23 cellular contexts compared by ENCODE assay signal in the genomic region with DNA sequence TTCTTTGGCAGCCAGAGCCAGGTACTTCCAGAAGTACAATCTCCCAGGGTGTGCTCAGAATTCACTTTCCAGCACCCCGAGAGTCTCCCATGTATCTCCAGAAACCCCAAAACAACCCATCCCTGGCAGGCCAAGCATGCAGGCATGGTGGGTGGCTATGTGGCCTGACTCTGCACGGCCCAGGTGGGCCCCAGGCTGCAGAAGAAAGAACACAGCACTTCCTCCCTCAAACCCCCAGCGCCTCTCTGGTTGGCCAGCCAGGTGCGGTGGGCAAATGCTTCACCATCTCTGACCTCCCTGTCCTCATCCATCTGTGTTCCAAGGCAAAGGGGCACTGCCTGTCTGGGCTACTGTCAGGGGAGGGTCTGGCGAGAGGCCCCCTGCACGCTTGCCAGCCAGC.
"Had no signal": no experiment of that assay in that cellular context is flagged by ENCODE, and none has a peak within 500 bp of the region (broad histone marks: within the 10 kb centered on the region; RNA-seq: fewer than 3 reads in every experiment).

No MANE protein-coding gene starts in this region.

- H3K4me3 Mint-ChIP-seq: activated CD4-positive, alpha-beta T cell treated with anti-CD3 and anti-CD28 coated beads for 36 hours; activated CD8-positive, alpha-beta memory T cell treated with anti-CD3 and anti-CD28 coated beads, Interleukin-2, amount 10 ng/mL, durations not matched to agents 7 days and 5 days; activated naive CD4-positive, alpha-beta T cell treated with anti-CD3 and anti-CD28 coated beads for 36 hours; activated naive CD8-positive, alpha-beta T cell treated with anti-CD3 and anti-CD28 coated beads, Interleukin-2, amount 10 ng/mL, durations not matched to agents 7 days and 5 days; endodermal cell; naive thymus-derived CD8-positive, alpha-beta T cell; WTC11 had no signal

- H3K36me3 ChIP-seq: ovary, prostate gland, suprapubic skin, tibial nerve had no signal

- H3K27ac ChIP-seq: coronary artery, epithelial cell of prostate, lower lobe of right lung, neutrophil, ovary, prostate gland, spleen, suprapubic skin, tibial nerve had no signal

- H3K27me3 ChIP-seq: heart right ventricle, neutrophil, ovary, spleen, suprapubic skin, tibial nerve had no signal

- H3K4me1 ChIP-seq: lower lobe of right lung, prostate gland, suprapubic skin had no signal

- H3K27me3 Mint-ChIP-seq: activated CD4-positive, alpha-beta T cell treated with anti-CD3 and anti-CD28 coated beads for 36 hours; activated CD8-positive, alpha-beta memory T cell treated with anti-CD3 and anti-CD28 coated beads, Interleukin-2, amount 10 ng/mL, durations not matched to agents 7 days and 5 days; activated naive CD8-positive, alpha-beta T cell treated with anti-CD3 and anti-CD28 coated beads, Interleukin-2, amount 10 ng/mL, durations not matched to agents 7 days and 5 days; naive thymus-derived CD8-positive, alpha-beta T cell; stimulated activated naive CD8-positive, alpha-beta T cell treated with anti-CD3 and anti-CD28 coated beads, Interleukin-15, amount 100 ng/mL, for 72 hours had no signal

- DNase-seq: activated CD4-positive, alpha-beta T cell treated with anti-CD3 and anti-CD28 coated beads for 36 hours; activated CD4-positive, alpha-beta T cell treated with anti-CD3 and anti-CD28 coated beads, Interleukin-2, amount 50 U/mL, for 48 hours; activated CD8-positive, alpha-beta memory T cell treated with anti-CD3 and anti-CD28 coated beads, Interleukin-2, amount 10 ng/mL, durations not matched to agents 7 days and 5 days; activated naive CD4-positive, alpha-beta T cell treated with anti-CD3 and anti-CD28 coated beads for 36 hours; activated naive CD8-positive, alpha-beta T cell treated with anti-CD3 and anti-CD28 coated beads, Interleukin-2, amount 10 ng/mL, durations not matched to agents 7 days and 5 days; amniotic stem cell; endodermal cell; heart right ventricle; lower lobe of right lung; naive thymus-derived CD8-positive, alpha-beta T cell; ovary; spleen; stimulated activated CD4-positive, alpha-beta T cell treated with anti-CD3 and anti-CD28 coated beads, Interleukin-4, amount 100 ng/mL, for 24 hours; stimulated activated naive CD8-positive, alpha-beta T cell treated with anti-CD3 and anti-CD28 coated beads, Interleukin-15, amount 100 ng/mL, for 72 hours; T-helper 9 cell had no signal

- H3K27ac Mint-ChIP-seq: activated CD8-positive, alpha-beta memory T cell treated with anti-CD3 and anti-CD28 coated beads, Interleukin-2, amount 10 ng/mL, durations not matched to agents 7 days and 5 days; activated naive CD4-positive, alpha-beta T cell treated with anti-CD3 and anti-CD28 coated beads for 36 hours; activated naive CD8-positive, alpha-beta T cell treated with anti-CD3 and anti-CD28 coated beads, Interleukin-2, amount 10 ng/mL, durations not matched to agents 7 days and 5 days; activated T-helper 2 cell treated with anti-CD3 and anti-CD28 coated beads, Interferon-gamma antibody, Interleukin-2, Interleukin-4, amounts not matched to agents 10 μg/mL and 5 μg/mL and 100 μg/mL, durations not matched to agents 14 hours and 24 hours and 36 hours; endodermal cell; naive thymus-derived CD8-positive, alpha-beta T cell; WTC11 had no signal

- H3K9me3 Mint-ChIP-seq: activated naive CD4-positive, alpha-beta T cell treated with anti-CD3 and anti-CD28 coated beads for 36 hours; activated naive CD8-positive, alpha-beta T cell treated with anti-CD3 and anti-CD28 coated beads, Interleukin-2, amount 10 ng/mL, durations not matched to agents 7 days and 5 days; activated T-helper 2 cell treated with anti-CD3 and anti-CD28 coated beads, Interferon-gamma antibody, Interleukin-2, Interleukin-4, amounts not matched to agents 10 μg/mL and 5 μg/mL and 100 μg/mL, durations not matched to agents 14 hours and 24 hours and 36 hours; endodermal cell; naive thymus-derived CD8-positive, alpha-beta T cell; stimulated activated naive CD8-positive, alpha-beta T cell treated with anti-CD3 and anti-CD28 coated beads, Interleukin-15, amount 100 ng/mL, for 72 hours; WTC11 had no signal

- H3K9me3 ChIP-seq: heart right ventricle, lower lobe of right lung, neutrophil, ovary, prostate gland, spleen, suprapubic skin, tibial nerve had no signal

- H3K36me3 Mint-ChIP-seq: activated CD8-positive, alpha-beta memory T cell treated with anti-CD3 and anti-CD28 coated beads, Interleukin-2, amount 10 ng/mL, durations not matched to agents 7 days and 5 days; activated naive CD8-positive, alpha-beta T cell treated with anti-CD3 and anti-CD28 coated beads, Interleukin-2, amount 10 ng/mL, durations not matched to agents 7 days and 5 days; naive thymus-derived CD8-positive, alpha-beta T cell; WTC11 had no signal

- H3K4me3 ChIP-seq: coronary artery, heart right ventricle, lower lobe of right lung, ovary, prostate gland, spleen, suprapubic skin, tibial nerve had no signal

- H3K4me1 Mint-ChIP-seq: endodermal cell had no signal
